8 cellular contexts compared by ENCODE assay signal in genomic region chr6:17393335-17394191, GRCh38. TPM values are rescaled to one million over a fixed set of nuclear protein-coding genes. Genes with fewer than 3 reads are reported as not detected.
A peak's percentile ranks its signal among the peaks of the same experiment; 100 is the strongest.
DNase-seq lines count a peak whose midpoint lies in the region; ATAC-seq and TF ChIP-seq lines count a peak whose summit lies in the region.

A gene with protein sequence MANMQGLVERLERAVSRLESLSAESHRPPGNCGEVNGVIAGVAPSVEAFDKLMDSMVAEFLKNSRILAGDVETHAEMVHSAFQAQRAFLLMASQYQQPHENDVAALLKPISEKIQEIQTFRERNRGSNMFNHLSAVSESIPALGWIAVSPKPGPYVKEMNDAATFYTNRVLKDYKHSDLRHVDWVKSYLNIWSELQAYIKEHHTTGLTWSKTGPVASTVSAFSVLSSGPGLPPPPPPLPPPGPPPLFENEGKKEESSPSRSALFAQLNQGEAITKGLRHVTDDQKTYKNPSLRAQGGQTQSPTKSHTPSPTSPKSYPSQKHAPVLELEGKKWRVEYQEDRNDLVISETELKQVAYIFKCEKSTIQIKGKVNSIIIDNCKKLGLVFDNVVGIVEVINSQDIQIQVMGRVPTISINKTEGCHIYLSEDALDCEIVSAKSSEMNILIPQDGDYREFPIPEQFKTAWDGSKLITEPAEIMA (plus strand): TSS chr6:17393595. CDS start chr6:17421556, 27,961 bp downstream.

- peaks cover 10% of the 10 kb centered on the region for H3K4me1 Mint-ChIP-seq in activated B cell treated with CpG ODN at 0.5 μM for 24 hours

- no peak within 1 kb of the TSS for H3K27ac Mint-ChIP-seq in activated B cell treated with CpG ODN at 0.5 μM for 24 hours

- no peak for TF ChIP-seq CTCF in activated B cell treated with CpG ODN at 0.5 μM for 24 hours (IDR thresholded peaks at IDR 0.05)
- no peak for TF ChIP-seq CTCF in fibroblast of the aortic adventitia (IDR thresholded peaks at IDR 0.05; ENCODE audit: insufficient read depth, low read length)
- TF ChIP-seq CTCF in uterus (IDR thresholded peaks at IDR 0.05) = no peak

- H3K27me3 ChIP-seq in muscle layer of colon (ENCODE audit: control insufficient read depth in 1 of 2, insufficient read depth in 2 of 2, low read length in 2 of 2) (no peaks in the 10 kb centered on the region), uterus (no peaks in the 10 kb centered on the region)

- H3K4me1 ChIP-seq in muscle layer of colon (ENCODE audit: insufficient read depth, low read length) (peaks cover 13% of the 10 kb centered on the region), uterus (no peaks in the 10 kb centered on the region)

- H3K27ac ChIP-seq in muscle layer of colon (ENCODE audit: low read depth, low read length) = peak within 1 kb of the TSS; percentile 84
- H3K27ac ChIP-seq in uterus = peak within 1 kb of the TSS; percentile 89 to 98

- H3K27me3 Mint-ChIP-seq in activated B cell treated with CpG ODN at 0.5 μM for 24 hours = peaks cover 45% of the 10 kb centered on the region

- H3K4me3 Mint-ChIP-seq in activated B cell treated with CpG ODN at 0.5 μM for 24 hours = peak within 1 kb of the TSS; percentile 56

- H3K9ac ChIP-seq in muscle layer of colon (ENCODE audit: low read length) = peak within 1 kb of the TSS; percentile 58

- in situ Hi-C loops in Caki2 (cut with HindIII; ENCODE audit: low pct_unique_long_range_greater_than_20kb, low sequenced_read_pairs) = no loop called here

- CTCF ChIA-PET in activated B cell treated with CpG ODN at 0.5 μM for 24 hours (lab: Charles Lee) = no interaction called here

- H3K9me3 ChIP-seq in muscle layer of colon (ENCODE audit: low read length) = no peaks in the 10 kb centered on the region
- no peaks in the 10 kb centered on the region for H3K9me3 ChIP-seq in uterus

- ATAC-seq in activated B cell treated with CpG ODN at 0.5 μM for 24 hours (ENCODE audit: low read depth) (no peak), GM21515 (IDR thresholded peaks at IDR 0.05; ENCODE audit: unreplicated experiment) (no peak)

- POLR2A ChIA-PET in activated B cell treated with CpG ODN at 0.5 μM for 24 hours (lab: Charles Lee) = no interaction called here

- no peaks in the 10 kb centered on the region for H3K9me3 Mint-ChIP-seq in activated B cell treated with CpG ODN at 0.5 μM for 24 hours

- no peak for TF ChIP-seq POLR2A in uterus (IDR thresholded peaks at IDR 0.05)

- intact Hi-C loops in activated B cell treated with CpG ODN at 0.5 μM for 24 hours (cut with micrococcal nuclease) (no loop called here), uterus (cut with DNase I; ENCODE audit: low total_unique reads) (no loop called here)

- peak within 1 kb of the TSS; percentile 64 for H3K4me3 ChIP-seq in fibroblast of the aortic adventitia (ENCODE audit: low read depth, low read length)
- H3K4me3 ChIP-seq in muscle layer of colon (ENCODE audit: low read depth in 1 of 2, low read length in 2 of 2) = peak within 1 kb of the TSS; percentile 59 to 80
- peak within 1 kb of the TSS; percentile 69 to 85 for H3K4me3 ChIP-seq in uterus

- H3K36me3 Mint-ChIP-seq in activated B cell treated with CpG ODN at 0.5 μM for 24 hours (ENCODE audit: low read depth) = no peaks in the 10 kb centered on the region

- DNase-seq in Caki2 (ENCODE audit: low read depth) (peak; percentile 81), LHCN-M2 (ENCODE audit: low read depth) (peak; percentile 91), activated B cell treated with CpG ODN at 0.5 μM for 24 hours (no peak), fibroblast of the aortic adventitia (ENCODE audit: low read depth) (peak; percentile 13), uterus (peak; percentile 59 to 62), AML-193 (lab: John Stamatoyannopoulos, UW) (no peak)

- no peaks in the 10 kb centered on the region for H3K36me3 ChIP-seq in muscle layer of colon (ENCODE audit: insufficient read depth, low read length)
- no peaks in the 10 kb centered on the region for H3K36me3 ChIP-seq in uterus

RNA-seq across cellular contexts. Expression of the gene that starts here (rescaled TPM):
- total RNA-seq in Caki2 (2014; rRNA removed; shearing (Covaris generic); ENCODE audit: low replicate concordance) = 16.5 and 18.4 TPM in 2 replicates
- total RNA-seq in LHCN-M2 (2014; rRNA removed) = 35.6 and 45.1 TPM in 2 replicates
- 69.0 TPM for polyA plus RNA-seq in LHCN-M2 (2012)
- not detected in 2 replicates for total RNA-seq in activated B cell treated with CpG ODN at 0.5 μM for 24 hours
- 6.5 and 8.7 TPM in 2 replicates for total RNA-seq in fibroblast of the aortic adventitia (ENCODE audit: low replicate concordance)
- total RNA-seq in uterus = 10 to 100 TPM; 11.8 to 27.6 (median 15.0) TPM

Comparison
In these comparisons a context has a peak if more than half of its experiments do, and no peak if none do; other contexts are left out.
1. DNase-seq: peak in Caki2 (single experiment), LHCN-M2 (single experiment), fibroblast of the aortic adventitia (single experiment) and uterus (2 of 2); none in activated B cell treated with CpG ODN at 0.5 μM for 24 hours (single experiment) and AML-193 (0 of 2).
2. Peak in every context shown above with its lines, with median percentiles within 50 percentile points of each other: H3K4me3 ChIP-seq.